10 cellular contexts compared by ENCODE assay signal in the genomic region with DNA sequence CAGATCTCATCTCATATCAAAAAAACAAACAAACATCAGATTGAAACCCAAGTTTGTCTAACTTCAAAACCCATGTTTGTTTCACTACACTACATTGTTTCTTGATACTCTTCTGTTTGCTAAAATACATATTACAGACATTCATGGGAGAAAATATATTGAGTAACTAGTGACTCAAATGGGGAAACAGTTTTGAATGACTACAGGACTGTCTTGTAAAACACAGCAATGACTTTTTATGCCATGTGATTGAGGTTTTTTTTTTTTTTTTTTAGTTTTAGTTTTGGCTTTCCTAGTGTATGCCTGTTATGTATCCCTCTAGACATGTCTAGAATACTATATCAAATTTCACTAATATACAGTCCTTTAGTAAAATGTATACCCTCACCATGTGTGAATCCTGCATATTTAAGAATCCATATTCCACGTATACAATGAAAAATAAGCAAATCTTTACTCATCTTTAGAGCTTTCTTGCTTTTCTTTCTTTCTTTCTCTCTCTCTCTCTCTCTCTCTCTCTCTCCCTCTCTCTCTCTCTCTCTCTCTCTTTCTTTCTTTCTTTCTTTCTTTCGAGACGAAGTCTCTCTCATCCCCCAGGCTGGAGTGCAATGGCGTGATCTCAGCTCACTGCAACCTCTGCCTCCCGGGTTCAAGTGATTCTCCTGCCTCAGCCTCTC. TPM values are rescaled to one million over a fixed set of nuclear protein-coding genes. Genes with fewer than 3 reads are reported as not detected.
DNase-seq lines count a peak whose midpoint lies in the region; ATAC-seq, FAIRE-seq and TF ChIP-seq lines count a peak whose summit lies in the region.
"Had no signal": no experiment of that assay in that cellular context is flagged by ENCODE, and none has a peak within 500 bp of the region (broad histone marks: within the 10 kb centered on the region; RNA-seq: fewer than 3 reads in every experiment).

No MANE protein-coding gene starts in this region.

- peaks cover 44 to 52% of the 10 kb centered on the region in 2 donors for H3K4me1 Mint-ChIP-seq in natural killer cell treated with Interleukin-12 subunit alpha and Interleukin-12 subunit beta and Interleukin-15 and Interleukin-18, amount 100 ng/mL, for 72 hours (ENCODE audit: low read depth in 2 of 2)
- peaks cover 0 to 4% of the 10 kb centered on the region in 2 donors for H3K4me1 Mint-ChIP-seq in natural killer cell
- H3K4me1 Mint-ChIP-seq in activated naive CD8-positive, alpha-beta T cell treated with anti-CD3 and anti-CD28 coated beads, Interleukin-2, amount 10 ng/mL, durations not matched to agents 7 days and 5 days: peaks cover 43% of the 10 kb centered on the region

- no peak for DNase-seq in natural killer cell treated with Interleukin-12 subunit alpha and Interleukin-12 subunit beta and Interleukin-15 and Interleukin-18, amount 100 ng/mL, for 72 hours (ENCODE audit: low spot score)
- no peak for DNase-seq in natural killer cell
- no peak for DNase-seq in activated naive CD8-positive, alpha-beta T cell treated with anti-CD3 and anti-CD28 coated beads, Interleukin-2, amount 10 ng/mL, durations not matched to agents 7 days and 5 days
- no peak for DNase-seq in D341Med (ENCODE audit: low spot score)
- DNase-seq in urothelium cell line (ENCODE audit: low spot score): no peak
- no peak for DNase-seq in stimulated activated CD4-positive, alpha-beta T cell treated with anti-CD3 and anti-CD28 coated beads, Interleukin-2, amount 100 ng/mL, for 24 hours
- DNase-seq: H7, NCI-H2029 had no signal

- no peak for TF ChIP-seq CTCF in natural killer cell (IDR thresholded peaks at IDR 0.05)

- FAIRE-seq in urothelium cell line (lab: Jason Lieb, UNC): no peak

- intact Hi-C loops in natural killer cell (cut with micrococcal nuclease): no loop called here

- H3K36me3 Mint-ChIP-seq in natural killer cell treated with Interleukin-12 subunit alpha and Interleukin-12 subunit beta and Interleukin-15 and Interleukin-18, amount 100 ng/mL, for 72 hours: no peaks in the 10 kb centered on the region
- no peaks in the 10 kb centered on the region for H3K36me3 Mint-ChIP-seq in natural killer cell
- H3K36me3 Mint-ChIP-seq in activated naive CD8-positive, alpha-beta T cell treated with anti-CD3 and anti-CD28 coated beads, Interleukin-2, amount 10 ng/mL, durations not matched to agents 7 days and 5 days: peaks cover 13% of the 10 kb centered on the region

- H3K27me3 Mint-ChIP-seq in natural killer cell treated with Interleukin-12 subunit alpha and Interleukin-12 subunit beta and Interleukin-15 and Interleukin-18, amount 100 ng/mL, for 72 hours: no peaks in the 10 kb centered on the region
- peaks cover 0 to 4% of the 10 kb centered on the region in 2 donors for H3K27me3 Mint-ChIP-seq in natural killer cell (ENCODE audit: low read depth in 2 of 2)
- no peaks in the 10 kb centered on the region for H3K27me3 Mint-ChIP-seq in activated naive CD8-positive, alpha-beta T cell treated with anti-CD3 and anti-CD28 coated beads, Interleukin-2, amount 10 ng/mL, durations not matched to agents 7 days and 5 days

- H3K27ac Mint-ChIP-seq in natural killer cell treated with Interleukin-12 subunit alpha and Interleukin-12 subunit beta and Interleukin-15 and Interleukin-18, amount 100 ng/mL, for 72 hours: peak overlapping the region; percentile 88 to 91
- H3K27ac Mint-ChIP-seq in natural killer cell: peak overlapping the region in 1 of 2 donors; percentile 54
- H3K27ac Mint-ChIP-seq in activated naive CD8-positive, alpha-beta T cell treated with anti-CD3 and anti-CD28 coated beads, Interleukin-2, amount 10 ng/mL, durations not matched to agents 7 days and 5 days: peak overlapping the region; percentile 49

- peak; percentile 74 to 83 for ATAC-seq in natural killer cell treated with Interleukin-12 subunit alpha and Interleukin-12 subunit beta and Interleukin-15 and Interleukin-18, amount 100 ng/mL, for 72 hours
- ATAC-seq in natural killer cell (no peak), HG02981 (IDR thresholded peaks at IDR 0.05; ENCODE audit: unreplicated experiment) (peak; percentile 38), GM21381 (IDR thresholded peaks at IDR 0.05; ENCODE audit: unreplicated experiment) (no peak)
- ATAC-seq in activated naive CD8-positive, alpha-beta T cell treated with anti-CD3 and anti-CD28 coated beads, Interleukin-2, amount 10 ng/mL, durations not matched to agents 7 days and 5 days (ENCODE audit: low read depth): no peak

- no peaks in the 10 kb centered on the region for H3K9me3 Mint-ChIP-seq in natural killer cell treated with Interleukin-12 subunit alpha and Interleukin-12 subunit beta and Interleukin-15 and Interleukin-18, amount 100 ng/mL, for 72 hours
- H3K9me3 Mint-ChIP-seq in natural killer cell: no peaks in the 10 kb centered on the region
- peaks cover 3% of the 10 kb centered on the region for H3K9me3 Mint-ChIP-seq in activated naive CD8-positive, alpha-beta T cell treated with anti-CD3 and anti-CD28 coated beads, Interleukin-2, amount 10 ng/mL, durations not matched to agents 7 days and 5 days

- POLR2A ChIA-PET in activated naive CD8-positive, alpha-beta T cell treated with anti-CD3 and anti-CD28 coated beads, Interleukin-2, amount 10 ng/mL, durations not matched to agents 7 days and 5 days (lab: Charles Lee): no interaction called here

- peak overlapping the region; percentile 74 for H3K4me3 Mint-ChIP-seq in natural killer cell treated with Interleukin-12 subunit alpha and Interleukin-12 subunit beta and Interleukin-15 and Interleukin-18, amount 100 ng/mL, for 72 hours
- H3K4me3 Mint-ChIP-seq in natural killer cell: no peak overlapping the region
- peak overlapping the region; percentile 21 for H3K4me3 Mint-ChIP-seq in activated naive CD8-positive, alpha-beta T cell treated with anti-CD3 and anti-CD28 coated beads, Interleukin-2, amount 10 ng/mL, durations not matched to agents 7 days and 5 days

RNA-seq across cellular contexts. Expression of a gene that starts 46.6 kb away (rescaled TPM):
- 10 to 100 TPM; 15.6 to 23.9 TPM for total RNA-seq in natural killer cell treated with Interleukin-12 subunit alpha and Interleukin-12 subunit beta and Interleukin-15 and Interleukin-18, amount 100 ng/mL, for 72 hours
- total RNA-seq in natural killer cell: 10 to 100 TPM; 45.6 to 71.2 (median 55.8) TPM
- 10 to 100 TPM; 27.0 to 27.7 TPM for total RNA-seq in activated naive CD8-positive, alpha-beta T cell treated with anti-CD3 and anti-CD28 coated beads, Interleukin-2, amount 10 ng/mL, durations not matched to agents 7 days and 5 days

Comparison
In these comparisons a context has a peak if more than half of its experiments do, and no peak if none do; other contexts are left out.
1. ATAC-seq: peak in natural killer cell treated with Interleukin-12 subunit alpha and Interleukin-12 subunit beta and Interleukin-15 and Interleukin-18, amount 100 ng/mL, for 72 hours (2 of 2) and HG02981 (single experiment); none in natural killer cell (0 of 3), activated naive CD8-positive, alpha-beta T cell treated with anti-CD3 and anti-CD28 coated beads, Interleukin-2, amount 10 ng/mL, durations not matched to agents 7 days and 5 days (single experiment) and GM21381 (single experiment).